Comparison of ENCODE assay signal across 14 cellular contexts in genomic region chr1:235642943-235643371, GRCh38. TPM values are rescaled to one million over a fixed set of nuclear protein-coding genes. Genes with fewer than 3 reads are reported as not detected.
A peak's percentile ranks its signal among the peaks of the same experiment; 100 is the strongest.
DNase-seq lines count a peak whose midpoint lies in the region; ATAC-seq and TF ChIP-seq lines count a peak whose summit lies in the region.
"Had no signal": no experiment of that assay in that cellular context is flagged by ENCODE, and none has a peak within 500 bp of the region (broad histone marks: within the 10 kb centered on the region; RNA-seq: fewer than 3 reads in every experiment).

No MANE protein-coding gene starts in this region.

- POLR2A ChIA-PET in HEK293 (lab: Yijun Ruan, JAX) = interaction anchor here (1.0 kb wide), 1 partner anchor 139 kb away, joined by 3 read pairs; the partner anchor contains the start of gene B3GALNT2

- no peak for ATAC-seq in activated naive CD8-positive, alpha-beta T cell treated with anti-CD3 and anti-CD28 coated beads, Interleukin-2, amount 50 U/mL, for 24 hours
- ATAC-seq in natural killer cell = peak in 1 of 3 donors; percentile 0
- ATAC-seq: A549 had no signal

- peaks cover 3% of the 10 kb centered on the region; the same call in 1 of the 2 replicates for H3K4me1 ChIP-seq in HEK293 (ENCODE audit: control insufficient read depth, insufficient read depth, low read length)
- H3K4me1 ChIP-seq: A549 had no signal

- no peaks in the 10 kb centered on the region for H3K9me3 ChIP-seq in HEK293 (ENCODE audit: control insufficient read depth, insufficient read depth, low read depth, low read length)
- H3K9me3 ChIP-seq: A549 had no signal

- H3K36me3 ChIP-seq in HEK293 (ENCODE audit: control insufficient read depth in 2 of 2, insufficient read depth in 1 of 2, low read length in 2 of 2) = no peaks in the 10 kb centered on the region

- peaks cover 30% of the 10 kb centered on the region for H3K4me1 Mint-ChIP-seq in activated naive CD8-positive, alpha-beta T cell treated with anti-CD3 and anti-CD28 coated beads, Interleukin-2, amount 50 U/mL, for 24 hours
- peaks cover 21 to 22% of the 10 kb centered on the region in 2 donors for H3K4me1 Mint-ChIP-seq in natural killer cell

- H3K36me3 Mint-ChIP-seq in activated naive CD8-positive, alpha-beta T cell treated with anti-CD3 and anti-CD28 coated beads, Interleukin-2, amount 50 U/mL, for 24 hours (ENCODE audit: low read depth) = no peaks in the 10 kb centered on the region
- no peaks in the 10 kb centered on the region for H3K36me3 Mint-ChIP-seq in natural killer cell

- peak; percentile 36 for DNase-seq in NCI-H2196 treated with DMSO at 0.1 percent for 48 hours (lab: John Stamatoyannopoulos, UW; ENCODE audit: unreplicated experiment)
- DNase-seq in NCI-H2196 (lab: John Stamatoyannopoulos, UW; ENCODE audit: unreplicated experiment) = no peak
- no peak for DNase-seq in activated naive CD8-positive, alpha-beta T cell treated with anti-CD3 and anti-CD28 coated beads, Interleukin-2, amount 50 U/mL, for 24 hours
- no peak for DNase-seq in natural killer cell
- DNase-seq in NCI-H345 (lab: John Stamatoyannopoulos, UW) = no peak
- DNase-seq in HK-2 (ENCODE audit: unreplicated experiment) = no peak
- no peak for DNase-seq in D341Med (ENCODE audit: low spot score)
- DNase-seq: anterior cingulate cortex, NCI-H526 had no signal

- H3K9me3 Mint-ChIP-seq in activated naive CD8-positive, alpha-beta T cell treated with anti-CD3 and anti-CD28 coated beads, Interleukin-2, amount 50 U/mL, for 24 hours = no peaks in the 10 kb centered on the region
- H3K9me3 Mint-ChIP-seq in natural killer cell = no peaks in the 10 kb centered on the region

- peaks cover 48% of the 10 kb centered on the region for H3K27me3 Mint-ChIP-seq in activated naive CD8-positive, alpha-beta T cell treated with anti-CD3 and anti-CD28 coated beads, Interleukin-2, amount 50 U/mL, for 24 hours
- H3K27me3 Mint-ChIP-seq in natural killer cell (ENCODE audit: low read depth in 2 of 2) = peaks cover 15 to 33% of the 10 kb centered on the region in 2 donors

- H3K27ac ChIP-seq in HEK293 (ENCODE audit: extremely low read depth, low read depth, low read length) = peak overlapping the region; percentile 6; the same call in 1 of the 2 replicates
- H3K27ac ChIP-seq: A549, SK-N-MC had no signal

- no peak overlapping the region for H3K4me3 ChIP-seq in HEK293 (ENCODE audit: low read depth, low read length)
- H3K4me3 ChIP-seq: A549, lung, SK-N-MC had no signal

- CTCF ChIA-PET in HEK293 (lab: Yijun Ruan, JAX) = interaction anchor here (1.2 kb wide), 1 partner anchor 9 kb away, joined by 3 read pairs; no protein-coding TSS in a partner anchor

- intact Hi-C loops in natural killer cell (cut with micrococcal nuclease) = loop anchor here (1.0 kb wide), 3 partner anchors 54 to 224 kb away; no protein-coding TSS in a partner anchor

- peak overlapping the region; percentile 54 for H3K4me3 Mint-ChIP-seq in activated naive CD8-positive, alpha-beta T cell treated with anti-CD3 and anti-CD28 coated beads, Interleukin-2, amount 50 U/mL, for 24 hours
- peak overlapping the region; percentile 93 for H3K4me3 Mint-ChIP-seq in natural killer cell

- no peak for TF ChIP-seq CTCF in HEK293 (tag by site-specific recombination; IDR thresholded peaks at IDR 0.05)
- TF ChIP-seq CTCF in natural killer cell (IDR thresholded peaks at IDR 0.05) = no peak

- H3K27ac Mint-ChIP-seq in activated naive CD8-positive, alpha-beta T cell treated with anti-CD3 and anti-CD28 coated beads, Interleukin-2, amount 50 U/mL, for 24 hours = peak overlapping the region; percentile 91
- H3K27ac Mint-ChIP-seq in natural killer cell = peak overlapping the region; percentile 89 to 95

TF ChIP-seq in HEK293, 187 proteins besides CTCF, POLR2A, EP300 and RAD21:
- peak; percentile 8; the same call in 1 of the 2 replicates for TF ChIP-seq ZBTB20 (tag by site-specific recombination; IDR thresholded peaks at IDR 0.05)
- no peak for TF ChIP-seq ZNF26 (tag by site-specific recombination; IDR thresholded peaks at IDR 0.05)
- TF ChIP-seq ZNF621 (tag by site-specific recombination; IDR thresholded peaks at IDR 0.05) = 0 out of 2 replicates have a peak, but pooled peaks have one; percentile 31

RNA-seq across cellular contexts. Expression of gene GNG4, which starts 6.6 kb away (rescaled TPM):
- under 1 TPM in 2 of 3 donors, not detected in 1; 0.07 to 0.12 TPM for total RNA-seq in natural killer cell
- total RNA-seq: subcutaneous adipose tissue had no signal
